1 cellular context compared by ENCODE assay signal in the genomic region with DNA sequence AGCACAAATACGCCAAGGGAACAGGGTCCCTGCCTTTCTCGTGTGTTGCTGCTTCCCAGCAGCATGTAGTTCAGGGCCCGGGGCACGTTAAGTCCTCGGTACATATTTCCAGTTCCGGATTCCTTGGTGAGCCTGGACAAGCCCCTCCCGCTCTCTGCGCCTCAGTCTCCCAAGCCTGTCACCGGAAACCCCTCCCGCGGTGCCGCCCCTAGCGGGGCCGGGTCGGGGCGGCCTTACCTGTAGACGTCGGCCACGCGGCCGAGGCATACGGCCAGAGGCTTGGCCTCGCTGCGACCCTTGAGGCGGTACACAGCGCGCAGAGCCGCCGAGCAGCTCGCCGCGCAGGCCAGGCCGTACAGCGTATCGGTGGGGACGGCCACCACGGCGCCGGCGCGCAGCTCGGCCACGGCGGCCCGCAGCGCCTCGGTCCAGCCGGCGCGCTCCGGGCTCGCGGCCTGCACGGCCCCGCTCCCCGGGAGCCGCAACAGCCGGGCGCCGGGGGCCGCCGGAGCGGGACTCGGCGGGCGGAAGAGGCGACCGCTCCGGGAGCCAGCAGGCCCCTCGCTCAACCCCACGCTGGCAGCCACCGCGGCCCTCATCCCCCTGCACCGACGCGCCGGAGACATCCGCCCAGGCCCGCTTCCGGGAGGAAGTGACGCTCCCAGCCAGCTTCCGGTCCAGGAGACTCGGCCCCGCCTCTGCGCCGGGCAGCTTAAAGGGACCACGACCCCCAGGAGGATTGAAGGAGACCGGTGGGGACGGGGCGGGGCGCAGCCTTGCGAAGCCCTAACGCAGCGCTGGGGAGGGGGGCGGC.
TF ChIP-seq lines count a peak whose summit lies in the region.

A gene (plus strand): TSS at position 236 of the 814 bp plus-strand sequence. CDS start 615 bp downstream, outside the sequence.
A gene with protein sequence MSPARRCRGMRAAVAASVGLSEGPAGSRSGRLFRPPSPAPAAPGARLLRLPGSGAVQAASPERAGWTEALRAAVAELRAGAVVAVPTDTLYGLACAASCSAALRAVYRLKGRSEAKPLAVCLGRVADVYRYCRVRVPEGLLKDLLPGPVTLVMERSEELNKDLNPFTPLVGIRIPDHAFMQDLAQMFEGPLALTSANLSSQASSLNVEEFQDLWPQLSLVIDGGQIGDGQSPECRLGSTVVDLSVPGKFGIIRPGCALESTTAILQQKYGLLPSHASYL (minus strand): TSS at position 654 of the 814 bp plus-strand sequence. CDS start 28 bp downstream, at position 626.

TF ChIP-seq in HepG2, 621 proteins besides CTCF, POLR2A, EP300 and RAD21 (continued from another document):
- TF ChIP-seq, protein P1, sequence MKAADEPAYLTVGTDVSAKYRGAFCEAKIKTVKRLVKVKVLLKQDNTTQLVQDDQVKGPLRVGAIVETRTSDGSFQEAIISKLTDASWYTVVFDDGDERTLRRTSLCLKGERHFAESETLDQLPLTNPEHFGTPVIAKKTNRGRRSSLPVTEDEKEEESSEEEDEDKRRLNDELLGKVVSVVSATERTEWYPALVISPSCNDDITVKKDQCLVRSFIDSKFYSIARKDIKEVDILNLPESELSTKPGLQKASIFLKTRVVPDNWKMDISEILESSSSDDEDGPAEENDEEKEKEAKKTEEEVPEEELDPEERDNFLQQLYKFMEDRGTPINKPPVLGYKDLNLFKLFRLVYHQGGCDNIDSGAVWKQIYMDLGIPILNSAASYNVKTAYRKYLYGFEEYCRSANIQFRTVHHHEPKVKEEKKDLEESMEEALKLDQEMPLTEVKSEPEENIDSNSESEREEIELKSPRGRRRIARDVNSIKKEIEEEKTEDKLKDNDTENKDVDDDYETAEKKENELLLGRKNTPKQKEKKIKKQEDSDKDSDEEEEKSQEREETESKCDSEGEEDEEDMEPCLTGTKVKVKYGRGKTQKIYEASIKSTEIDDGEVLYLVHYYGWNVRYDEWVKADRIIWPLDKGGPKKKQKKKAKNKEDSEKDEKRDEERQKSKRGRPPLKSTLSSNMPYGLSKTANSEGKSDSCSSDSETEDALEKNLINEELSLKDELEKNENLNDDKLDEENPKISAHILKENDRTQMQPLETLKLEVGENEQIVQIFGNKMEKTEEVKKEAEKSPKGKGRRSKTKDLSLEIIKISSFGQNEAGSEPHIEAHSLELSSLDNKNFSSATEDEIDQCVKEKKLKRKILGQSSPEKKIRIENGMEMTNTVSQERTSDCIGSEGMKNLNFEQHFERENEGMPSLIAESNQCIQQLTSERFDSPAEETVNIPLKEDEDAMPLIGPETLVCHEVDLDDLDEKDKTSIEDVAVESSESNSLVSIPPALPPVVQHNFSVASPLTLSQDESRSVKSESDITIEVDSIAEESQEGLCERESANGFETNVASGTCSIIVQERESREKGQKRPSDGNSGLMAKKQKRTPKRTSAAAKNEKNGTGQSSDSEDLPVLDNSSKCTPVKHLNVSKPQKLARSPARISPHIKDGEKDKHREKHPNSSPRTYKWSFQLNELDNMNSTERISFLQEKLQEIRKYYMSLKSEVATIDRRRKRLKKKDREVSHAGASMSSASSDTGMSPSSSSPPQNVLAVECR (CRISPR knock-in tag; IDR thresholded peaks at IDR 0.05; ENCODE audit: borderline replicate concordance), result peak; percentile 80
- TF ChIP-seq KLF15 (CRISPR knock-in tag; IDR thresholded peaks at IDR 0.05; ENCODE audit: borderline replicate concordance) (0 out of 2 replicates have a peak, but pooled peaks have one; percentile 43), ZNF773 (CRISPR knock-in tag; IDR thresholded peaks at IDR 0.05; ENCODE audit: borderline replicate concordance) (peak; percentile 65; the same call in 1 of the 2 replicates), ZC3H13 (CRISPR knock-in tag; IDR thresholded peaks at IDR 0.05) (no peak)
- TF ChIP-seq, protein P2, sequence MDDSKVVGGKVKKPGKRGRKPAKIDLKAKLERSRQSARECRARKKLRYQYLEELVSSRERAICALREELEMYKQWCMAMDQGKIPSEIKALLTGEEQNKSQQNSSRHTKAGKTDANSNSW (CRISPR knock-in tag; IDR thresholded peaks at IDR 0.05; ENCODE audit: borderline replicate concordance), result no peak
